In the genomic region with DNA sequence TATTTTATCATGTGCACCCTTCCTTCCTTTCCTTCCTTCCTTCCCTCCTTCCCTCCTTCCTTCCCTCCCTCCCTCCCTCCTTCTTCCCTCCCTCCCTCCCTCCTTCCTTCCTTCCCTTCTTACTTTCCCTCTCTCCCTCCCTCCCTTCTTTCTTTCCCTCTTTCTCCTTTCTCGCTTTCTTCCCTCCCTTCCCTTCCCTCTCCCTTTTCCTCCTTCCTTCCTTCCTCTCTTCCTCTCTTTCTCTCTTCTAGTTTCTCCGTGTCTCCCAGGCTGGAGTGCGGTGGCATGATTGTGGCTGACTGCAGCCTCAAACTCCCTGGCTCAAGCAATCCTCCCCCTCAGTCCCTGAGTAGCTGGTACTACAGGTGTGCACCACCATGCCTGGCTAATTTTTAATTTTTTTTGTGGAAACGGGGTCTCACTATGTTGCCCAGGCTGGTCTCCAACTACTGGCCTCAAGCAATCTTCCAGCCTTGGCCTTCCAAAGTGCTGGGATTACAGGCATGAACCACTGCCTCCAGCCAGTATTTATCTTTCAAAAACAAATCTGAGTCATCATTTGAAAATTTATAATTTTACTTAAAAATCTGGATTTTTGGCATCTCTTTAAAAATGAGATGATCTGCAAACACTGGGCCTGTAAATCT, we compare ENCODE assay signal across 1 cellular context.
TF ChIP-seq lines count a peak whose summit lies in the region.

No MANE protein-coding gene starts in this region.

TF ChIP-seq in HEK293, 187 proteins besides CTCF, POLR2A, EP300 and RAD21:
- TF ChIP-seq ZNF558 (tag by site-specific recombination; IDR thresholded peaks at IDR 0.05) (no peak), ZNF544 (tag by site-specific recombination; IDR thresholded peaks at IDR 0.05) (no peak), PRDM1 (tag by site-specific recombination; IDR thresholded peaks at IDR 0.05) (peak; percentile 53; the same call in 1 of the 2 replicates), ZNF341 (tag by site-specific recombination; IDR thresholded peaks at IDR 0.05; ENCODE audit: low read depth) (no peak), ZNF121 (tag by site-specific recombination; IDR thresholded peaks at IDR 0.05) (peak; percentile 82), ZNF366 (tag by site-specific recombination; conservative IDR thresholded peaks at IDR 0.05) (peak; percentile 73), ZNF571 (tag by site-specific recombination; IDR thresholded peaks at IDR 0.05) (no peak)
- TF ChIP-seq, protein P1, sequence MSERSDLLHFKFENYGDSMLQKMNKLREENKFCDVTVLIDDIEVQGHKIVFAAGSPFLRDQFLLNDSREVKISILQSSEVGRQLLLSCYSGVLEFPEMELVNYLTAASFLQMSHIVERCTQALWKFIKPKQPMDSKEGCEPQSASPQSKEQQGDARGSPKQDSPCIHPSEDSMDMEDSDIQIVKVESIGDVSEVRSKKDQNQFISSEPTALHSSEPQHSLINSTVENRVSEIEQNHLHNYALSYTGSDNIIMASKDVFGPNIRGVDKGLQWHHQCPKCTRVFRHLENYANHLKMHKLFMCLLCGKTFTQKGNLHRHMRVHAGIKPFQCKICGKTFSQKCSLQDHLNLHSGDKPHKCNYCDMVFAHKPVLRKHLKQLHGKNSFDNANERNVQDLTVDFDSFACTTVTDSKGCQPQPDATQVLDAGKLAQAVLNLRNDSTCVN (tag by site-specific recombination; optimal IDR thresholded peaks at IDR 0.05): no peak
- TF ChIP-seq, protein P2, sequence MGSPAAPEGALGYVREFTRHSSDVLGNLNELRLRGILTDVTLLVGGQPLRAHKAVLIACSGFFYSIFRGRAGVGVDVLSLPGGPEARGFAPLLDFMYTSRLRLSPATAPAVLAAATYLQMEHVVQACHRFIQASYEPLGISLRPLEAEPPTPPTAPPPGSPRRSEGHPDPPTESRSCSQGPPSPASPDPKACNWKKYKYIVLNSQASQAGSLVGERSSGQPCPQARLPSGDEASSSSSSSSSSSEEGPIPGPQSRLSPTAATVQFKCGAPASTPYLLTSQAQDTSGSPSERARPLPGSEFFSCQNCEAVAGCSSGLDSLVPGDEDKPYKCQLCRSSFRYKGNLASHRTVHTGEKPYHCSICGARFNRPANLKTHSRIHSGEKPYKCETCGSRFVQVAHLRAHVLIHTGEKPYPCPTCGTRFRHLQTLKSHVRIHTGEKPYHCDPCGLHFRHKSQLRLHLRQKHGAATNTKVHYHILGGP (tag by site-specific recombination; IDR thresholded peaks at IDR 0.05): no peak
- TF ChIP-seq, protein P3, sequence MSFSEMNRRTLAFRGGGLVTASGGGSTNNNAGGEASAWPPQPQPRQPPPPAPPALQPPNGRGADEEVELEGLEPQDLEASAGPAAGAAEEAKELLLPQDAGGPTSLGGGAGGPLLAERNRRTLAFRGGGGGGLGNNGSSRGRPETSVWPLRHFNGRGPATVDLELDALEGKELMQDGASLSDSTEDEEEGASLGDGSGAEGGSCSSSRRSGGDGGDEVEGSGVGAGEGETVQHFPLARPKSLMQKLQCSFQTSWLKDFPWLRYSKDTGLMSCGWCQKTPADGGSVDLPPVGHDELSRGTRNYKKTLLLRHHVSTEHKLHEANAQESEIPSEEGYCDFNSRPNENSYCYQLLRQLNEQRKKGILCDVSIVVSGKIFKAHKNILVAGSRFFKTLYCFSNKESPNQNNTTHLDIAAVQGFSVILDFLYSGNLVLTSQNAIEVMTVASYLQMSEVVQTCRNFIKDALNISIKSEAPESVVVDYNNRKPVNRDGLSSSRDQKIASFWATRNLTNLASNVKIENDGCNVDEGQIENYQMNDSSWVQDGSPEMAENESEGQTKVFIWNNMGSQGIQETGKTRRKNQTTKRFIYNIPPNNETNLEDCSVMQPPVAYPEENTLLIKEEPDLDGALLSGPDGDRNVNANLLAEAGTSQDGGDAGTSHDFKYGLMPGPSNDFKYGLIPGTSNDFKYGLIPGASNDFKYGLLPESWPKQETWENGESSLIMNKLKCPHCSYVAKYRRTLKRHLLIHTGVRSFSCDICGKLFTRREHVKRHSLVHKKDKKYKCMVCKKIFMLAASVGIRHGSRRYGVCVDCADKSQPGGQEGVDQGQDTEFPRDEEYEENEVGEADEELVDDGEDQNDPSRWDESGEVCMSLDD (tag by site-specific recombination; IDR thresholded peaks at IDR 0.05): no peak
